ENCODE assay signal across 18 cellular contexts in genomic region chr2:16948073-16948472, GRCh38.
DNase-seq lines count a peak whose midpoint lies in the region; ATAC-seq and TF ChIP-seq lines count a peak whose summit lies in the region.
"Had no signal": no experiment of that assay in that cellular context is flagged by ENCODE, and none has a peak within 500 bp of the region (broad histone marks: within the 10 kb centered on the region; RNA-seq: fewer than 3 reads in every experiment).

No MANE protein-coding gene starts in this region.

- H3K27me3 Mint-ChIP-seq in neural progenitor cell (ENCODE audit: insufficient read depth, low read depth): peaks cover 4% of the 10 kb centered on the region
- H3K27me3 Mint-ChIP-seq: activated CD4-positive, alpha-beta T cell treated with anti-CD3 and anti-CD28 coated beads, Interleukin-2, amount 10 ng/mL, durations not matched to agents 7 days and 5 days; activated naive CD8-positive, alpha-beta T cell treated with anti-CD3 and anti-CD28 coated beads, Interleukin-2, amount 10 ng/mL, durations not matched to agents 7 days and 5 days; activated T-cell treated with anti-CD3 and anti-CD28 coated beads, Interleukin-2, amount 50 U/mL, for 24 hours had no signal

- peaks cover 39% of the 10 kb centered on the region for H3K4me1 Mint-ChIP-seq in neural progenitor cell
- H3K4me1 Mint-ChIP-seq: activated CD4-positive, alpha-beta T cell treated with anti-CD3 and anti-CD28 coated beads, Interleukin-2, amount 10 ng/mL, durations not matched to agents 7 days and 5 days; activated naive CD8-positive, alpha-beta T cell treated with anti-CD3 and anti-CD28 coated beads, Interleukin-2, amount 10 ng/mL, durations not matched to agents 7 days and 5 days had no signal

- peak overlapping the region; percentile 22 for H3K4me2 ChIP-seq in neural progenitor cell

- peaks cover 36% of the 10 kb centered on the region for H3K4me1 ChIP-seq in neural progenitor cell

- H3K4me3 Mint-ChIP-seq in neural progenitor cell: no peak overlapping the region
- H3K4me3 Mint-ChIP-seq: activated CD4-positive, alpha-beta T cell treated with anti-CD3 and anti-CD28 coated beads, Interleukin-2, amount 10 ng/mL, durations not matched to agents 7 days and 5 days; activated naive CD8-positive, alpha-beta T cell treated with anti-CD3 and anti-CD28 coated beads, Interleukin-2, amount 10 ng/mL, durations not matched to agents 7 days and 5 days; activated T-cell treated with anti-CD3 and anti-CD28 coated beads, Interleukin-2, amount 50 U/mL, for 24 hours had no signal

- DNase-seq in NAMALWA (ENCODE audit: low spot score): peak; percentile 69
- DNase-seq in NCI-H748 (lab: John Stamatoyannopoulos, UW; ENCODE audit: unreplicated experiment): peak; percentile 98
- DNase-seq in neural progenitor cell (ENCODE audit: low spot score): peak; percentile 79
- no peak for DNase-seq in LoVo (ENCODE audit: low spot score)
- no peak for DNase-seq in activated CD8-positive, alpha-beta memory T cell treated with anti-CD3 and anti-CD28 coated beads, Interleukin-2, amount 50 U/mL, for 48 hours
- DNase-seq: activated CD4-positive, alpha-beta T cell treated with anti-CD3 and anti-CD28 coated beads, Interleukin-2, amount 10 ng/mL, durations not matched to agents 7 days and 5 days; activated naive CD8-positive, alpha-beta T cell treated with anti-CD3 and anti-CD28 coated beads, Interleukin-2, amount 10 ng/mL, durations not matched to agents 7 days and 5 days; activated T-cell treated with anti-CD3 and anti-CD28 coated beads, Interleukin-2, amount 50 U/mL, for 24 hours; dorsolateral prefrontal cortex; H7; NCI-H1092; NK-92 treated with Interleukin-12 subunit alpha and Interleukin-12 subunit beta, amount 100 ng/mL, for 24 hours; occipital lobe; SHP77 treated with DMSO at 0.1 percent for 48 hours; T-helper 9 cell had no signal

- H3K9me3 ChIP-seq in neural progenitor cell (ENCODE audit: low read depth): no peaks in the 10 kb centered on the region

- H3K27me3 ChIP-seq in neural progenitor cell: no peaks in the 10 kb centered on the region
- H3K27me3 ChIP-seq: dorsolateral prefrontal cortex had no signal

- H3K79me2 ChIP-seq in neural progenitor cell (ENCODE audit: low read depth): no peaks in the 10 kb centered on the region

- H3K27ac ChIP-seq in neural progenitor cell: no peak overlapping the region
- H3K27ac ChIP-seq: dorsolateral prefrontal cortex had no signal

- no peaks in the 10 kb centered on the region for H3K36me3 Mint-ChIP-seq in neural progenitor cell
- H3K36me3 Mint-ChIP-seq: activated naive CD8-positive, alpha-beta T cell treated with anti-CD3 and anti-CD28 coated beads, Interleukin-2, amount 10 ng/mL, durations not matched to agents 7 days and 5 days had no signal

- no peak overlapping the region for H3K27ac Mint-ChIP-seq in neural progenitor cell
- H3K27ac Mint-ChIP-seq: activated CD4-positive, alpha-beta T cell treated with anti-CD3 and anti-CD28 coated beads, Interleukin-2, amount 10 ng/mL, durations not matched to agents 7 days and 5 days; activated naive CD8-positive, alpha-beta T cell treated with anti-CD3 and anti-CD28 coated beads, Interleukin-2, amount 10 ng/mL, durations not matched to agents 7 days and 5 days; activated T-cell treated with anti-CD3 and anti-CD28 coated beads, Interleukin-2, amount 50 U/mL, for 24 hours had no signal

- no peaks in the 10 kb centered on the region for H3K36me3 ChIP-seq in neural progenitor cell

- H4K20me1 ChIP-seq in neural progenitor cell (ENCODE audit: low read depth): no peaks in the 10 kb centered on the region

- ATAC-seq in GM18867 (IDR thresholded peaks at IDR 0.05; ENCODE audit: unreplicated experiment) (peak; percentile 56), HG03095 (IDR thresholded peaks at IDR 0.05; ENCODE audit: unreplicated experiment) (no peak)
- ATAC-seq: sciatic nerve had no signal

- no peak overlapping the region for H2AFZ ChIP-seq in neural progenitor cell (replicated peaks)

- no peak overlapping the region for H3K9ac ChIP-seq in neural progenitor cell

- H3K9me3 Mint-ChIP-seq in neural progenitor cell: no peaks in the 10 kb centered on the region
- H3K9me3 Mint-ChIP-seq: activated CD4-positive, alpha-beta T cell treated with anti-CD3 and anti-CD28 coated beads, Interleukin-2, amount 10 ng/mL, durations not matched to agents 7 days and 5 days; activated naive CD8-positive, alpha-beta T cell treated with anti-CD3 and anti-CD28 coated beads, Interleukin-2, amount 10 ng/mL, durations not matched to agents 7 days and 5 days had no signal

- no peak overlapping the region for H3K4me3 ChIP-seq in neural progenitor cell
- H3K4me3 ChIP-seq: dorsolateral prefrontal cortex had no signal

- no peak for TF ChIP-seq CTCF in neural progenitor cell (IDR thresholded peaks at IDR 0.05)

- no peaks in the 10 kb centered on the region for H3F3A ChIP-seq in neural progenitor cell (ENCODE audit: low read depth)

Comparison
In these comparisons a context has a peak if more than half of its experiments do, and no peak if none do; other contexts are left out.
1. DNase-seq: peak in NAMALWA (single experiment), NCI-H748 (single experiment) and neural progenitor cell (single experiment); none in LoVo (single experiment) and activated CD8-positive, alpha-beta memory T cell treated with anti-CD3 and anti-CD28 coated beads, Interleukin-2, amount 50 U/mL, for 48 hours (single experiment).